1 cellular context compared by ENCODE assay signal in genomic region chr4:54539500-54540029, GRCh38.
TF ChIP-seq lines count a peak whose summit lies in the region.

No MANE protein-coding gene starts in this region.

TF ChIP-seq in H1, 55 proteins besides CTCF, POLR2A, EP300 and RAD21:
- TF ChIP-seq HDAC2 (IDR thresholded peaks at IDR 0.05; ENCODE audit: borderline replicate concordance in 1 of 2, low read depth in 2 of 2, low read length in 2 of 2): peak in 1 of 2 experiments; percentile 82; a peak in 1 of 4 replicates
- peak; percentile 43 for TF ChIP-seq KDM4A (IDR thresholded peaks at IDR 0.05; ENCODE audit: low read depth, low read length, severe bottlenecking)
- TF ChIP-seq SIN3A (conservative IDR thresholded peaks at IDR 0.05 in 1 of 2, IDR thresholded peaks at IDR 0.05 in 1 of 2; ENCODE audit: low read depth in 1 of 2, low read length in 2 of 2): peak in 1 of 2 experiments; percentile 73; a peak in 1 of 4 replicates
- no peak for TF ChIP-seq MAFK (IDR thresholded peaks at IDR 0.05; ENCODE audit: low read depth, low read length)
- peak; percentile 63 for TF ChIP-seq SAP30 (IDR thresholded peaks at IDR 0.05; ENCODE audit: insufficient read depth, insufficient replicate concordance, low read length)
- TF ChIP-seq MAX (IDR thresholded peaks at IDR 0.05): 0 out of 2 replicates have a peak, but pooled peaks have one; percentile 23
- peak; percentile 7; the same call in 1 of the 2 replicates for TF ChIP-seq EGR1 (IDR thresholded peaks at IDR 0.05; ENCODE audit: borderline replicate concordance, low read depth, low read length)
- no peak for TF ChIP-seq SIRT6 (IDR thresholded peaks at IDR 0.05; ENCODE audit: low read length)
- no peak for TF ChIP-seq BCL11A (IDR thresholded peaks at IDR 0.05; ENCODE audit: low read depth in 2 of 2, low read length in 2 of 2)
- no peak for TF ChIP-seq TAF7 (optimal IDR thresholded peaks at IDR 0.05; ENCODE audit: borderline replicate concordance, low read depth, low read length)
